Comparison of ENCODE assay signal across 2 cellular contexts in the genomic region with DNA sequence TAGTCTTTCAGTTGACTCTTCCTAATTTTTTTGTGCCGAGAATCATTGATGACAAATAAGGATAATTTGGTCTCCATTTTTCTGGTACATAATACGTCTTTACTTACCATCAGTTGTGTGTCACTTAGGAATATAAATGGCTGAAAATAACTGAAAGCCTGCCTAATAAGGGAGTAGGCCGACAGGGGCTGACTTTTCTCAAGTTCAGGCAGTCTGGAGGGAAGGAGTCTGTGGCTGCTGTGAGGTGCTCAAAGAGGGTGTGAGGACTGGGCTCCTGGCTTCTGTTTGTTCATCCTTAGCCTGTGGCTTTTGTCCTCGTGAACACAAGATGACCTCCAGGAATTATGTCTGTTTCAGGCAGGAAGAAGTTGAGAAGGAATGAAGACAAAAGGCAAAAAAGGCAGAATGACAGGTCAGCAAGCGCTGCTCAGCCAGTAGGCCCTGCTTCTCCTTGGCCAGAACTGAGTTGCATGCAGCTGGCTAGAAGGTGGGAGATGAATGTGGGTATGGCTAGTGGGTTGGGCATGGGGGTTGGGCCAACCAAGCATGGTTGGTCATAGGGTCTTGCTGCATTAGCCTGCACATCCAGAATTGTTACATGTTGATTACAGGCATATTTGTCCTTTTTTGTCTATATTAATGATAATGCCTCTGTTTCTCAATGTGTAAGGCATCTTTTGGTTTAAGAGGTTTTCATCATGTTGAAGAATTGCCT.
A peak's percentile ranks its signal among the peaks of the same experiment; 100 is the strongest.
TF ChIP-seq lines count a peak whose summit lies in the region.

No MANE protein-coding gene starts in this region.

TF ChIP-seq in HEK293, 187 proteins besides CTCF, POLR2A, EP300 and RAD21:
- TF ChIP-seq, protein P1, sequence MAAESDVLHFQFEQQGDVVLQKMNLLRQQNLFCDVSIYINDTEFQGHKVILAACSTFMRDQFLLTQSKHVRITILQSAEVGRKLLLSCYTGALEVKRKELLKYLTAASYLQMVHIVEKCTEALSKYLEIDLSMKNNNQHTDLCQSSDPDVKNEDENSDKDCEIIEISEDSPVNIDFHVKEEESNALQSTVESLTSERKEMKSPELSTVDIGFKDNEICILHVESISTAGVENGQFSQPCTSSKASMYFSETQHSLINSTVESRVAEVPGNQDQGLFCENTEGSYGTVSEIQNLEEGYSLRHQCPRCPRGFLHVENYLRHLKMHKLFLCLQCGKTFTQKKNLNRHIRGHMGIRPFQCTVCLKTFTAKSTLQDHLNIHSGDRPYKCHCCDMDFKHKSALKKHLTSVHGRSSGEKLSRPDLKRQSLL (tag by site-specific recombination; IDR thresholded peaks at IDR 0.05): no peak
- TF ChIP-seq EGR2 (tag by site-specific recombination; IDR thresholded peaks at IDR 0.05; ENCODE audit: low read depth): peak; percentile 51; the same call in 1 of the 2 replicates
- no peak for TF ChIP-seq ZNF76 (tag by site-specific recombination; IDR thresholded peaks at IDR 0.05; ENCODE audit: borderline replicate concordance, low read depth)
- TF ChIP-seq, protein P2, sequence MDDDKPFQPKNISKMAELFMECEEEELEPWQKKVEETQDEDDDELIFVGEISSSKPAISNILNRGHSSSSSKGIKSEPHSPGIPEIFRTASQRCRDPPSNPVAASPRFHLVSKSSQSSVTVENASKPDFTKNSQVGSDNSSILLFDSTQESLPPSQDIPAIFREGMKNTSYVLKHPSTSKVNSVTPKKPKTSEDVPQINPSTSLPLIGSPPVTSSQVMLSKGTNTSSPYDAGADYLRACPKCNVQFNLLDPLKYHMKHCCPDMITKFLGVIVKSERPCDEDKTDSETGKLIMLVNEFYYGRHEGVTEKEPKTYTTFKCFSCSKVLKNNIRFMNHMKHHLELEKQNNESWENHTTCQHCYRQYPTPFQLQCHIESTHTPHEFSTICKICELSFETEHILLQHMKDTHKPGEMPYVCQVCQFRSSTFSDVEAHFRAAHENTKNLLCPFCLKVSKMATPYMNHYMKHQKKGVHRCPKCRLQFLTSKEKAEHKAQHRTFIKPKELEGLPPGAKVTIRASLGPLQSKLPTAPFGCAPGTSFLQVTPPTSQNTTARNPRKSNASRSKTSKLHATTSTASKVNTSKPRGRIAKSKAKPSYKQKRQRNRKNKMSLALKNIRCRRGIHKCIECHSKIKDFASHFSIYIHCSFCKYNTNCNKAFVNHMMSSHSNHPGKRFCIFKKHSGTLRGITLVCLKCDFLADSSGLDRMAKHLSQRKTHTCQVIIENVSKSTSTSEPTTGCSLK (tag by site-specific recombination; IDR thresholded peaks at IDR 0.05): no peak
- peak; percentile 66 for TF ChIP-seq ZFHX2 (tag by site-specific recombination; conservative IDR thresholded peaks at IDR 0.05)

TF ChIP-seq in IMR-90, 13 proteins besides CTCF, POLR2A, EP300 and RAD21 (continued from another document):
- TF ChIP-seq, protein P3, sequence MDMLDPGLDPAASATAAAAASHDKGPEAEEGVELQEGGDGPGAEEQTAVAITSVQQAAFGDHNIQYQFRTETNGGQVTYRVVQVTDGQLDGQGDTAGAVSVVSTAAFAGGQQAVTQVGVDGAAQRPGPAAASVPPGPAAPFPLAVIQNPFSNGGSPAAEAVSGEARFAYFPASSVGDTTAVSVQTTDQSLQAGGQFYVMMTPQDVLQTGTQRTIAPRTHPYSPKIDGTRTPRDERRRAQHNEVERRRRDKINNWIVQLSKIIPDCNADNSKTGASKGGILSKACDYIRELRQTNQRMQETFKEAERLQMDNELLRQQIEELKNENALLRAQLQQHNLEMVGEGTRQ (IDR thresholded peaks at IDR 0.05; ENCODE audit: low read depth, low read length): no peak
- TF ChIP-seq SMC3 (IDR thresholded peaks at IDR 0.05; ENCODE audit: low read depth, low read length) (no peak), BHLHE40 (IDR thresholded peaks at IDR 0.05; ENCODE audit: low read depth, low read length) (no peak), MAFK (IDR thresholded peaks at IDR 0.05; ENCODE audit: low read depth, low read length) (no peak), RFX5 (IDR thresholded peaks at IDR 0.05; ENCODE audit: low read depth, low read length) (no peak), FOS (IDR thresholded peaks at IDR 0.05; ENCODE audit: low read depth, low read length) (no peak), MAZ (IDR thresholded peaks at IDR 0.05; ENCODE audit: borderline replicate concordance, low read depth, low read length) (no peak), MXI1 (IDR thresholded peaks at IDR 0.05; ENCODE audit: borderline replicate concordance, low read depth, low read length) (no peak), RCOR1 (IDR thresholded peaks at IDR 0.05; ENCODE audit: insufficient replicate concordance, low read length) (no peak), CHD1 (IDR thresholded peaks at IDR 0.05; ENCODE audit: low read depth, low read length) (no peak), NFE2L2 (IDR thresholded peaks at IDR 0.05; ENCODE audit: low read depth, low read length) (no peak), CEBPB (IDR thresholded peaks at IDR 0.05; ENCODE audit: low read depth, low read length) (no peak)
